ENCODE assay signal across 10 cellular contexts in genomic region chr11:20000393-20001134, GRCh38.
DNase-seq lines count a peak whose midpoint lies in the region; ATAC-seq and TF ChIP-seq lines count a peak whose summit lies in the region.
"Had no signal": no experiment of that assay in that cellular context is flagged by ENCODE, and none has a peak within 500 bp of the region (broad histone marks: within the 10 kb centered on the region; RNA-seq: fewer than 3 reads in every experiment).

No MANE protein-coding gene starts in this region.

- DNase-seq in NCI-H2029 treated with DMSO at 0.1 percent for 48 hours (lab: John Stamatoyannopoulos, UW) (peak; percentile 88), chondrocyte (ENCODE audit: low spot score) (no peak), KG1 (lab: John Stamatoyannopoulos, UW) (no peak), HPDE6-E6E7 (ENCODE audit: extremely low spot score) (no peak)
- no peak for DNase-seq in stimulated activated CD4-positive, alpha-beta T cell treated with anti-CD3 and anti-CD28 coated beads, Interleukin-4, amount 100 ng/mL, for 1 hour
- DNase-seq: activated CD8-positive, alpha-beta memory T cell treated with anti-CD3 and anti-CD28 coated beads for 24 hours had no signal

- no peak overlapping the region for H3K4me3 Mint-ChIP-seq in chondrocyte (ENCODE audit: unreplicated experiment)

- H4K20me1 ChIP-seq in BLaER1, result no peaks in the 10 kb centered on the region

- H3K27ac ChIP-seq in BLaER1 (no peak overlapping the region; the same call in 1 of the 2 replicates), liver (ENCODE audit: low read depth in 1 of 2, low read length in 2 of 2) (peak overlapping the region; percentile 55 to 70)
- H3K27ac ChIP-seq: suprapubic skin had no signal

- H3K27me3 Mint-ChIP-seq in chondrocyte (ENCODE audit: low read depth), result no peaks in the 10 kb centered on the region

- H3K4me3 ChIP-seq in BLaER1 (no peak overlapping the region), liver (ENCODE audit: low read depth in 1 of 3, low read length in 3 of 3) (no peak overlapping the region)
- H3K4me3 ChIP-seq: suprapubic skin had no signal

- peak in 1 of 2 donors; percentile 13 for TF ChIP-seq RAD21 in liver (IDR thresholded peaks at IDR 0.05)

- peaks cover 15% of the 10 kb centered on the region; the same call in 1 of the 2 replicates for H3K4me1 ChIP-seq in BLaER1
- peaks cover 2 to 30% (median 21%) of the 10 kb centered on the region in 4 donors for H3K4me1 ChIP-seq in liver (ENCODE audit: control insufficient read depth in 4 of 4, insufficient read depth in 4 of 4, low read length in 3 of 4)
- H3K4me1 ChIP-seq: suprapubic skin had no signal

- peak overlapping the region; percentile 39 for H3K27ac Mint-ChIP-seq in chondrocyte (ENCODE audit: unreplicated experiment)

- WGBS in liver, result 55% methylated on average over 13 of the region's 13 CpGs

- peaks cover 16% of the 10 kb centered on the region for H3K36me3 Mint-ChIP-seq in chondrocyte (ENCODE audit: low read depth)

- ATAC-seq in GM21786 (IDR thresholded peaks at IDR 0.05; ENCODE audit: unreplicated experiment), result no peak

- no peaks in the 10 kb centered on the region for H3K9me3 Mint-ChIP-seq in chondrocyte (ENCODE audit: low read depth)

- no peak overlapping the region for H3K9ac ChIP-seq in BLaER1
- H3K9ac ChIP-seq in liver (ENCODE audit: low read depth in 1 of 2, low read length in 2 of 2), result peak overlapping the region; percentile 36 to 46

- H3K27me3 ChIP-seq in BLaER1, result no peaks in the 10 kb centered on the region
- no peaks in the 10 kb centered on the region for H3K27me3 ChIP-seq in liver (ENCODE audit: control insufficient read depth in 4 of 4, insufficient read depth in 4 of 4, low read length in 3 of 4)
- H3K27me3 ChIP-seq: suprapubic skin had no signal

- peaks cover 39% of the 10 kb centered on the region for H3K4me1 Mint-ChIP-seq in chondrocyte (ENCODE audit: low read depth)

- H3K4me2 ChIP-seq in BLaER1, result peak overlapping the region; percentile 7; the same call in 1 of the 2 replicates

- TF ChIP-seq CTCF in chondrocyte (IDR thresholded peaks at IDR 0.05) (no peak), liver (IDR thresholded peaks at IDR 0.05; ENCODE audit: low read depth, low read length, missing input control) (no peak)

- no peaks in the 10 kb centered on the region for H3K9me3 ChIP-seq in BLaER1
- no peaks in the 10 kb centered on the region for H3K9me3 ChIP-seq in liver (ENCODE audit: control insufficient read depth in 4 of 4, low read length in 3 of 4)
- H3K9me3 ChIP-seq: suprapubic skin had no signal

- H3K36me3 ChIP-seq in BLaER1 (no peaks in the 10 kb centered on the region), liver (ENCODE audit: control insufficient read depth in 4 of 4, insufficient read depth in 3 of 4, low read depth in 1 of 4, low read length in 3 of 4) (no peaks in the 10 kb centered on the region)
- H3K36me3 ChIP-seq: suprapubic skin had no signal

TF ChIP-seq in liver, 16 proteins besides CTCF, POLR2A, EP300 and RAD21:
- peak; percentile 45 for TF ChIP-seq NR2F2 (IDR thresholded peaks at IDR 0.05)
- TF ChIP-seq HNF4A (conservative IDR thresholded peaks at IDR 0.05), result peak in 1 of 2 donors; percentile 67
- peak; percentile 66 for TF ChIP-seq SP1 (IDR thresholded peaks at IDR 0.05)
- TF ChIP-seq ZBTB33 (IDR thresholded peaks at IDR 0.05), result no peak
- no peak for TF ChIP-seq FOXA2 (IDR thresholded peaks at IDR 0.05)
- TF ChIP-seq RXRA (IDR thresholded peaks at IDR 0.05), result peak; percentile 36 to 82
TF ChIP-seq in liver: peak in this region for 4.
